Comparison of ENCODE assay signal across 16 cellular contexts in genomic region chr1:247334378-247335133, GRCh38. TPM values are rescaled to one million over a fixed set of nuclear protein-coding genes. Genes with fewer than 3 reads are reported as not detected.
A peak's percentile ranks its signal among the peaks of the same experiment; 100 is the strongest.
DNase-seq lines count a peak whose midpoint lies in the region; ATAC-seq and TF ChIP-seq lines count a peak whose summit lies in the region.
"Had no signal": no experiment of that assay in that cellular context is flagged by ENCODE, and none has a peak within 500 bp of the region (broad histone marks: within the 10 kb centered on the region; RNA-seq: fewer than 3 reads in every experiment).

No MANE protein-coding gene starts in this region.

- H3K9me3 ChIP-seq in PC-3 (ENCODE audit: low read length) (no peaks in the 10 kb centered on the region), mesenchymal stem cell (ENCODE audit: control insufficient read depth, low read length) (no peaks in the 10 kb centered on the region)
- H3K9me3 ChIP-seq: mucosa of descending colon, Peyer's patch, upper lobe of right lung had no signal

- H3K4me2 ChIP-seq in PC-3 (ENCODE audit: low read length) (peak overlapping the region; percentile 99), mesenchymal stem cell (ENCODE audit: low read length, poor library complexity, severe bottlenecking) (no peak overlapping the region)

- H3K9ac ChIP-seq in PC-3 (ENCODE audit: low read length) (no peak overlapping the region), mesenchymal stem cell (ENCODE audit: low read length) (no peak overlapping the region)

- DNase-seq in activated CD4-positive, alpha-beta T cell treated with anti-CD3 and anti-CD28 coated beads for 36 hours, result peak; percentile 10
- no peak for DNase-seq in activated CD4-positive, alpha-beta T cell treated with anti-CD3 and anti-CD28 coated beads for 4 hours
- DNase-seq in PC-3 (no peak), mesenchymal stem cell (no peak), type B pancreatic cell (ENCODE audit: extremely low spot score, unreplicated experiment) (no peak), hepatic stellate cell (ENCODE audit: low spot score) (no peak), HPDE6-E6E7 (ENCODE audit: extremely low spot score) (no peak)
- DNase-seq in activated CD4-positive, alpha-beta T cell treated with anti-CD3 and anti-CD28 coated beads, Interleukin-2, amount 50 U/mL, for 48 hours, result no peak
- DNase-seq: activated T-cell treated with anti-CD3 and anti-CD28 coated beads, Interleukin-2, amount 50 U/mL, for 72 hours; caudate nucleus; CD8-positive, alpha-beta T cell; mucosa of descending colon; NCI-H526 treated with DMSO at 0.1 percent for 48 hours; Peyer's patch; stimulated activated naive B cell treated with anti-CD40 and anti-IgM and Interleukin-4, amounts not matched to agents 10 μg/mL and 1 μg/mL and 100 μg/mL, for 72 hours; upper lobe of right lung had no signal

- no peak overlapping the region for H3K27ac ChIP-seq in PC-3 (ENCODE audit: low read length)
- no peak overlapping the region for H3K27ac ChIP-seq in mesenchymal stem cell (ENCODE audit: low read length, poor library complexity, severe bottlenecking)
- H3K27ac ChIP-seq: Peyer's patch, upper lobe of right lung had no signal

- CTCF ChIA-PET in activated CD4-positive, alpha-beta T cell treated with anti-CD3 and anti-CD28 coated beads for 36 hours (lab: Charles Lee), result interaction anchor here (0.7 kb wide), 1 partner anchor 449 kb away, joined by 3 read pairs; no protein-coding TSS in a partner anchor
- CTCF ChIA-PET in PC-3 (lab: Charles Lee), result no interaction called here

- no peaks in the 10 kb centered on the region for H3K27me3 Mint-ChIP-seq in activated CD4-positive, alpha-beta T cell treated with anti-CD3 and anti-CD28 coated beads for 36 hours
- H3K27me3 Mint-ChIP-seq in type B pancreatic cell, result no peaks in the 10 kb centered on the region

- H3K4me1 ChIP-seq in PC-3 (ENCODE audit: insufficient read depth, low read length), result peaks cover 74% of the 10 kb centered on the region
- peaks cover 43% of the 10 kb centered on the region for H3K4me1 ChIP-seq in mesenchymal stem cell (ENCODE audit: control insufficient read depth, insufficient read depth, low read depth, low read length)

- H2BK12ac ChIP-seq in mesenchymal stem cell (ENCODE audit: low read length in 2 of 2), result no peak overlapping the region

- no peak overlapping the region for H3K14ac ChIP-seq in mesenchymal stem cell (ENCODE audit: low read length in 2 of 2)

- H2AFZ ChIP-seq in PC-3 (ENCODE audit: low read length) (no peak overlapping the region), mesenchymal stem cell (ENCODE audit: low read depth, low read length) (no peak overlapping the region)

- no peak overlapping the region for H2BK5ac ChIP-seq in mesenchymal stem cell (ENCODE audit: low read depth, low read length, poor library complexity, severe bottlenecking)

- H3K4me3 Mint-ChIP-seq in activated CD4-positive, alpha-beta T cell treated with anti-CD3 and anti-CD28 coated beads for 36 hours, result no peak overlapping the region
- peak overlapping the region; percentile 91 for H3K4me3 Mint-ChIP-seq in type B pancreatic cell
- H3K4me3 Mint-ChIP-seq: activated T-cell treated with anti-CD3 and anti-CD28 coated beads, Interleukin-2, amount 50 U/mL, for 72 hours had no signal

- H3K4ac ChIP-seq in mesenchymal stem cell (ENCODE audit: low read depth in 1 of 2, low read length in 2 of 2), result no peak overlapping the region

- no peak overlapping the region for H3K18ac ChIP-seq in mesenchymal stem cell (ENCODE audit: low read depth in 1 of 2, low read length in 2 of 2)

- peaks cover 5% of the 10 kb centered on the region; the same call in 1 of the 2 replicates for H4K20me1 ChIP-seq in PC-3 (ENCODE audit: low read length)

- peaks cover 96% of the 10 kb centered on the region for H3K79me2 ChIP-seq in PC-3 (ENCODE audit: low read length)

- peaks cover 8% of the 10 kb centered on the region for H3K4me1 Mint-ChIP-seq in activated CD4-positive, alpha-beta T cell treated with anti-CD3 and anti-CD28 coated beads for 36 hours
- H3K4me1 Mint-ChIP-seq in type B pancreatic cell (ENCODE audit: unreplicated experiment), result peaks cover 55% of the 10 kb centered on the region

- peaks cover 33% of the 10 kb centered on the region for H3K79me1 ChIP-seq in mesenchymal stem cell (replicated peaks; ENCODE audit: low read length, poor library complexity, severe bottlenecking)

- H3K36me3 ChIP-seq in PC-3 (ENCODE audit: low read depth, low read length) (peaks cover 8% of the 10 kb centered on the region; the same call in 1 of the 2 replicates), mesenchymal stem cell (ENCODE audit: control insufficient read depth in 1 of 2, insufficient read depth in 2 of 2, low read depth in 1 of 2, low read length in 2 of 2) (peaks cover 11 to 35% of the 10 kb centered on the region in 2 experiments)
- H3K36me3 ChIP-seq: upper lobe of right lung had no signal

- H2BK120ac ChIP-seq in mesenchymal stem cell (ENCODE audit: low read depth, low read length), result no peak overlapping the region

- POLR2A ChIA-PET in activated CD4-positive, alpha-beta T cell treated with anti-CD3 and anti-CD28 coated beads for 36 hours (lab: Charles Lee), result no interaction called here
- POLR2A ChIA-PET in PC-3 (lab: Charles Lee; ENCODE audit: unreplicated experiment), result no interaction called here

- no TSS peak for BruUV-seq in PC-3 (replicated peaks; lab: Mats Ljungman, UMichigan)

- no peak for ATAC-seq in activated CD4-positive, alpha-beta T cell treated with anti-CD3 and anti-CD28 coated beads for 36 hours
- no peak for ATAC-seq in PC-3
- ATAC-seq: activated T-cell treated with anti-CD3 and anti-CD28 coated beads, Interleukin-2, amount 50 U/mL, for 72 hours; CD8-positive, alpha-beta T cell; mucosa of descending colon; stimulated activated naive B cell treated with anti-CD40 and anti-IgM and Interleukin-4, amounts not matched to agents 10 μg/mL and 1 μg/mL and 100 μg/mL, for 72 hours; upper lobe of right lung had no signal

- H3K9me2 ChIP-seq in PC-3 (replicated peaks; ENCODE audit: low read length), result no peaks in the 10 kb centered on the region

- intact Hi-C loops in activated CD4-positive, alpha-beta T cell treated with anti-CD3 and anti-CD28 coated beads for 36 hours (cut with DNase I, micrococcal nuclease), result loop anchor here (5.0 to 10.0 kb wide), 7 partner anchors 122 to 1523 kb away; partner anchors contain the start of genes AHCTF1 (in 1 of the 2), SMYD3 (in 1 of the 2), ZNF124 (in 1 of the 2) and ZNF669 (in 1 of the 2)
- intact Hi-C loops in PC-3 (cut with micrococcal nuclease), result loop anchor here (5.0 kb wide), 1 partner anchor 222 kb away; no protein-coding TSS in a partner anchor

- no peak overlapping the region for H3K4me3 ChIP-seq in PC-3 (ENCODE audit: low read length)
- H3K4me3 ChIP-seq in mesenchymal stem cell (ENCODE audit: insufficient read depth in 1 of 2, low read depth in 1 of 2, low read length in 2 of 2), result no peak overlapping the region
- H3K4me3 ChIP-seq: mucosa of descending colon, Peyer's patch, upper lobe of right lung had no signal

- no peak overlapping the region for H3K23ac ChIP-seq in mesenchymal stem cell (ENCODE audit: low read length in 2 of 2)

- H4K91ac ChIP-seq in mesenchymal stem cell (ENCODE audit: low read length), result no peak overlapping the region

- no peaks in the 10 kb centered on the region for H3K9me3 Mint-ChIP-seq in activated CD4-positive, alpha-beta T cell treated with anti-CD3 and anti-CD28 coated beads for 36 hours (ENCODE audit: low read depth)
- no peaks in the 10 kb centered on the region for H3K9me3 Mint-ChIP-seq in type B pancreatic cell
- H3K9me3 Mint-ChIP-seq: activated T-cell treated with anti-CD3 and anti-CD28 coated beads, Interleukin-2, amount 50 U/mL, for 72 hours; CD8-positive, alpha-beta T cell; stimulated activated naive B cell treated with anti-CD40 and anti-IgM and Interleukin-4, amounts not matched to agents 10 μg/mL and 1 μg/mL and 100 μg/mL, for 72 hours had no signal

- H4K8ac ChIP-seq in mesenchymal stem cell (ENCODE audit: low read length), result peak overlapping the region; percentile 59

- no peaks in the 10 kb centered on the region for H3F3A ChIP-seq in PC-3 (ENCODE audit: low read length, unreplicated experiment)

- WGBS in mesenchymal stem cell, result 89% methylated on average over 11 of the region's 11 CpGs

- no peak overlapping the region for H3K27ac Mint-ChIP-seq in activated CD4-positive, alpha-beta T cell treated with anti-CD3 and anti-CD28 coated beads for 36 hours
- peak overlapping the region; percentile 50 for H3K27ac Mint-ChIP-seq in type B pancreatic cell
- H3K27ac Mint-ChIP-seq: activated T-cell treated with anti-CD3 and anti-CD28 coated beads, Interleukin-2, amount 50 U/mL, for 72 hours; stimulated activated naive B cell treated with anti-CD40 and anti-IgM and Interleukin-4, amounts not matched to agents 10 μg/mL and 1 μg/mL and 100 μg/mL, for 72 hours had no signal

- peaks cover 8% of the 10 kb centered on the region for H3K36me3 Mint-ChIP-seq in activated CD4-positive, alpha-beta T cell treated with anti-CD3 and anti-CD28 coated beads for 36 hours (ENCODE audit: low read depth)
- H3K36me3 Mint-ChIP-seq in type B pancreatic cell, result peaks cover 26% of the 10 kb centered on the region

- H3K27me3 ChIP-seq in PC-3 (ENCODE audit: low read length) (no peaks in the 10 kb centered on the region), mesenchymal stem cell (ENCODE audit: control insufficient read depth in 1 of 2, insufficient read depth in 1 of 2, low read length in 2 of 2) (no peaks in the 10 kb centered on the region)
- H3K27me3 ChIP-seq: Peyer's patch, upper lobe of right lung had no signal

- H2BK15ac ChIP-seq in mesenchymal stem cell (ENCODE audit: low read depth, poor library complexity, severe bottlenecking), result no peak overlapping the region

- TF ChIP-seq CTCF in PC-3 (conservative IDR thresholded peaks at IDR 0.05; ENCODE audit: low read depth, low read length), result no peak
- TF ChIP-seq CTCF in type B pancreatic cell (conservative IDR thresholded peaks at IDR 0.05), result no peak

- H2AK5ac ChIP-seq in mesenchymal stem cell (ENCODE audit: low read length, severe bottlenecking), result no peak overlapping the region

RNA-seq across cellular contexts. Expression of gene ZNF496, which starts 2.9 kb away (rescaled TPM):
- 1 to 10 TPM; 9.3 to 9.5 TPM for total RNA-seq in activated CD4-positive, alpha-beta T cell treated with anti-CD3 and anti-CD28 coated beads for 36 hours
- total RNA-seq in PC-3 (2014; rRNA removed), result 79.4 and 103 TPM in 2 replicates
- polyA plus RNA-seq in mesenchymal stem cell (2013, experiment 1 of 2), result 12.9 TPM
- polyA plus RNA-seq in mesenchymal stem cell (2013, experiment 2 of 2), result 12.9 TPM
- 24.3 and 47.1 TPM in 2 replicates for total RNA-seq in type B pancreatic cell (ENCODE audit: low replicate concordance)
